ENCODE assay signal across 8 cellular contexts in the genomic region with DNA sequence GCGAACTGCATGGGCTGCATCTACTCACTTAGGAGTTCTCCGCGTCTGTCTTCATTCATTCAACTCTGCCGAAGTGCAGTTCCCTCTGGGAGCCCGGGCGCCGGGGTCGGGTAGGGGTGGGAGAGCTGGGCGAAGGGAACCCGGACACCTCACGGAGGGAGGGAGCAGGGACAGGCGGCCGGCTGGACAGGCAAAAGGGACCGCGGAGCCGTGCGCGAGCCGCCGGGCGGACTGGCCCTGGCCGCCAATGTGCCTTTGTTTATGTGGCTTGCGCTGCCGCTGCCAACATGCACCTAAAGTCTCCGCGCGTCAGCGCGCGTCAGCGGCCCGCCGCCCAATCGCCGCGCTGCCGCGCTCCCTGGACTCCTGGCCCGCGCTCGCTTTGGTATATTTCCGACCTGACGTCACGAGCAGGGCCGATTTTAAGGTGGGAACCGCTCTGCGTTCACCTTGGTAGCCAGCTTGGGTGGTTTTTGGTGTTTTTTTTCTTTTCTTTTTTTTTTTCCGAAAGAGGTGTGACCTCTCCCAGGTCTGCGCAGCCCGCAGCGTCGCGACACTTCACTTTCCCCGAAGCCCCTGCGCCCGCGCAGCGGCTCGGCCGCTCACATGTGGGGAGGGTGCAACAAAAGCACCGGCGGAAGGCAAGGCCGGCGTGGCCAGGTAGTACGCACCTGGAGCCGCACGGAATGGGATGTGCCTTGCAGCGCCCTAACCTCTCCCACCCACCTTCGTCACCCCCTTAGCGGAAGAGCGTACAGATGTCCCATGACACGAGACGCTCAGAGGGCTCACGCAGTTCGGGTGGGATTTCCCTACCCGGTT. TPM values are rescaled to one million over a fixed set of nuclear protein-coding genes. Genes with fewer than 3 reads are reported as not detected.
DNase-seq lines count a peak whose midpoint lies in the region; ATAC-seq and TF ChIP-seq lines count a peak whose summit lies in the region.

TSS of gene NR4A2 (minus strand) at position 270 of the 822 bp plus-strand sequence. CDS start 2,535 bp downstream, outside the sequence.

- H3K36me3 ChIP-seq in adipocyte (ENCODE audit: control insufficient read depth, insufficient read depth, low read length, severe bottlenecking) (no peaks in the 10 kb centered on the region), heart left ventricle (peaks cover 0 to 5% (median 0%) of the 10 kb centered on the region in 9 donors), upper lobe of left lung (peaks cover 0 to 14% (median 1%) of the 10 kb centered on the region in 4 donors)

- peak within 1 kb of the TSS; percentile 95 for H3K4me3 ChIP-seq in adipocyte (ENCODE audit: low read length)
- peak within 1 kb of the TSS; percentile 44 to 87 (median 80) for H3K4me3 ChIP-seq in heart left ventricle
- H3K4me3 ChIP-seq in upper lobe of left lung: peak within 1 kb of the TSS; percentile 72 to 92 (median 76)

- DNase-seq in NCI-H1105 treated with DMSO at 0.1 percent for 48 hours (lab: John Stamatoyannopoulos, UW) (peak; percentile 73), SW480 (ENCODE audit: low spot score) (peak; percentile 90), adipocyte (ENCODE audit: low read depth) (peak; percentile 95), heart left ventricle (peak; percentile 91 to 93 (median 91)), posterior cingulate gyrus (peak; percentile 74 to 97 (median 84)), upper lobe of left lung (peak; percentile 96 to 98)

- 0 to 1% (median 0%) methylated on average over 53 to 76 of the region's 76 CpGs for WGBS in heart left ventricle, 4 donors
- WGBS in upper lobe of left lung, 2 donors: 0 to 1% methylated on average over 45 to 76 of the region's 76 CpGs

- peak; percentile 22 for TF ChIP-seq POLR2A in GM10847 (IDR thresholded peaks at IDR 0.05; ENCODE audit: extremely low read depth, insufficient read length)
- TF ChIP-seq POLR2A in heart left ventricle (IDR thresholded peaks at IDR 0.05): peak; percentile 37 to 93
- peak; percentile 63 to 99 (median 93) for TF ChIP-seq POLR2A in upper lobe of left lung (IDR thresholded peaks at IDR 0.05)

- no peaks in the 10 kb centered on the region for H3K27me3 ChIP-seq in adipocyte (replicated peaks; ENCODE audit: control insufficient read depth, insufficient read depth, low read length)
- H3K27me3 ChIP-seq in heart left ventricle: peaks cover 0 to 29% (median 13%) of the 10 kb centered on the region in 9 donors
- peaks cover 0 to 2% (median 0%) of the 10 kb centered on the region in 4 donors for H3K27me3 ChIP-seq in upper lobe of left lung

- intact Hi-C loops in heart left ventricle (cut with DNase I): loop anchor here in 6 of 10 donors (2.0 to 10.0 kb wide), 7 partner anchors 70 to 562 kb away; partner anchors contain the start of gene GPD2 (in 2 of the 6)
- intact Hi-C loops in posterior cingulate gyrus (cut with DNase I): loop anchor here (10.0 kb wide), 2 partner anchors 598 to 958 kb away; no protein-coding TSS in a partner anchor

- peak within 1 kb of the TSS; percentile 97 to 100 (median 99) for H3K27ac ChIP-seq in heart left ventricle
- H3K27ac ChIP-seq in upper lobe of left lung: peak within 1 kb of the TSS; percentile 96 to 100 (median 98)

- H3K9me3 ChIP-seq in adipocyte (ENCODE audit: control insufficient read depth, low read length) (no peaks in the 10 kb centered on the region), heart left ventricle (no peaks in the 10 kb centered on the region), upper lobe of left lung (no peaks in the 10 kb centered on the region)

- H3K4me1 ChIP-seq in adipocyte (ENCODE audit: control insufficient read depth, insufficient read depth, low read length) (peaks cover 15% of the 10 kb centered on the region), heart left ventricle (peaks cover 0 to 34% (median 7%) of the 10 kb centered on the region in 12 donors), upper lobe of left lung (peaks cover 6 to 24% (median 15%) of the 10 kb centered on the region in 4 donors)

- no peak for TF ChIP-seq CTCF in heart left ventricle (IDR thresholded peaks at IDR 0.05)
- TF ChIP-seq CTCF in upper lobe of left lung (IDR thresholded peaks at IDR 0.05): peak in 1 of 6 experiments; percentile 18

- TF ChIP-seq EP300 in upper lobe of left lung (IDR thresholded peaks at IDR 0.05): peak in 3 of 4 donors; percentile 24 to 73 (median 59)

- peak within 1 kb of the TSS; percentile 91 for H3K9ac ChIP-seq in adipocyte (ENCODE audit: low read length)

- peak; percentile 76 for ATAC-seq in HG02610 (IDR thresholded peaks at IDR 0.05; ENCODE audit: unreplicated experiment)
- ATAC-seq in heart left ventricle: peak; percentile 62 to 81 (median 74)
- peak; percentile 86 to 88 for ATAC-seq in upper lobe of left lung (ENCODE audit: low FRiP score in 2 of 2)

RNA-seq across cellular contexts. Expression of gene NR4A2, which starts in this region (rescaled TPM):
- total RNA-seq in heart left ventricle (10 to 100 TPM in 1 of 9 donors, 1 to 10 TPM in 5, under 1 TPM in 3; 0.63 to 14.2 (median 1.1) TPM), upper lobe of left lung (10 to 100 TPM in 2 of 6 donors, 1 to 10 TPM in 4; 3.0 to 12.6 (median 8.9) TPM)
- polyA plus RNA-seq in heart left ventricle: 1 to 10 TPM; 1.6 to 4.0 TPM

Comparison
In these comparisons a context has a peak if more than half of its experiments do, and no peak if none do; other contexts are left out.
1. Peak in every context shown above with its lines: DNase-seq, ATAC-seq, H3K4me3 ChIP-seq and H3K27ac ChIP-seq.
2. POLR2A ChIP-seq: peak in every context shown above with its lines; median percentile 93 in upper lobe of left lung; 65 in heart left ventricle; 22 in GM10847.